ENCODE assay signal across 8 cellular contexts in the genomic region with DNA sequence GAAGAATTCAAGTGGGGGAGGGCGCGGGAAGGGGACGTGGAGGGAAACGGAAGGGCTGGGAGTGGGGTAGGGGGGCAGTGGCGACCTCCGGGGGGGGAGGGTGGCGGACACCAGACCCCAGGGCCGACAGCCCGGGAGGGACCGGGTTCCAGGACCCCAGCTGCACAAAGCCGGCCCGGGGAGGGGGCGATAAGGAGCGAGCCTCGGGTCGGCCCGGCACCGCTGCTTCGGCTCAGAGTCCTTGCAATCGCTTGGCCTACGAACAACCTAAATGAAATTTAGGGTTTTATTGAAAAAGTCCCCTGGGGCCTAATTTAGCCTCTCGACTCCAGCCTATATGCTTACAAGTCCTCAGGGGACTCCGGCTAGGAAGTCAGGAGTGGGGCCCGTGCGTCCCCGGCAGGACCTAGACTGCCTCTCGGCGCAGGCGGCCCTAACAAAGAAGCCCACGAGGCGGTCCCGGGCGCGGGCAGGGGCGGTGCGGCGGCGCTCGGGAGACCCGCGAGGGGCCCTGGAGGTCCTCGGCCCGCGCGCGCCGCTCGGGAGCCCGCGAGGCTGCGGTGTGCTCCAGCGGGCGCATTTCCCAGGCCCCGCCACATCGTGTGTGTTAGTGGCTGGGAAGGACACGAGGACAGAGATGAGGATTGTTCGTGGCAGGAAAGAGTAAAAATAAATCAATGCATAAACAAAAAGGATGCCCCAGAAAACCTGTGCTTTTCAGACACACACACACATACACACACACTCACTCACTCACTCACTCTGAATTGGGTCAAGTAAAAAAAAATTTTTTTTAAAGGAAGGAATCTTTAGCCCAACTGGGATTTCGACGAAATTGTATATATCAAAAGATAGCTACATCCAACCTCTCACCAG.
DNase-seq lines count a peak whose midpoint lies in the region; ATAC-seq and TF ChIP-seq lines count a peak whose summit lies in the region.

No MANE protein-coding gene starts in this region.

- H3K36me3 ChIP-seq in SJSA1, result no peaks in the 10 kb centered on the region
- H3K36me3 ChIP-seq in mucosa of rectum (ENCODE audit: control insufficient read depth in 2 of 2, insufficient read depth in 2 of 2, low read length in 2 of 2), result no peaks in the 10 kb centered on the region
- no peaks in the 10 kb centered on the region for H3K36me3 ChIP-seq in uterus

- H3K27ac ChIP-seq in SJSA1, result no peak overlapping the region
- peak overlapping the region; percentile 7 to 52 for H3K27ac ChIP-seq in mucosa of rectum (ENCODE audit: low read depth in 2 of 2, low read length in 2 of 2)
- H3K27ac ChIP-seq in uterus, result peak overlapping the region; percentile 96 to 97

- H3K4me3 ChIP-seq in SJSA1 (peak overlapping the region; percentile 30), epithelial cell of esophagus (ENCODE audit: low read length) (peak overlapping the region; percentile 30), mucosa of rectum (ENCODE audit: low read length in 2 of 2) (peak overlapping the region; percentile 60 to 74), uterus (peak overlapping the region; percentile 51 to 56)

- no peaks in the 10 kb centered on the region for H3K27me3 ChIP-seq in SJSA1 (replicated peaks)
- H3K27me3 ChIP-seq in mucosa of rectum (ENCODE audit: control insufficient read depth in 2 of 2, insufficient read depth in 2 of 2, low read length in 2 of 2), result no peaks in the 10 kb centered on the region
- H3K27me3 ChIP-seq in uterus, result no peaks in the 10 kb centered on the region

- ATAC-seq in GM18498 (IDR thresholded peaks at IDR 0.05; ENCODE audit: unreplicated experiment), result no peak

- DNase-seq in EL (peak; percentile 10), SJSA1 (ENCODE audit: low read depth in 1 of 2, low spot score in 2 of 2) (no peak), epithelial cell of esophagus (ENCODE audit: low read depth) (no peak), uterus (peak; percentile 44 to 49), NCI-H1694 (lab: John Stamatoyannopoulos, UW) (no peak), 8988T (no peak)

- TF ChIP-seq POLR2A in uterus (IDR thresholded peaks at IDR 0.05), result no peak

- peaks cover 25% of the 10 kb centered on the region for H3K4me1 ChIP-seq in SJSA1 (replicated peaks)
- H3K4me1 ChIP-seq in mucosa of rectum (ENCODE audit: control insufficient read depth in 2 of 2, insufficient read depth in 2 of 2, low read length in 2 of 2), result peaks cover 5 to 6% of the 10 kb centered on the region in 2 donors
- peaks cover under 1 to 4% of the 10 kb centered on the region in 2 donors for H3K4me1 ChIP-seq in uterus

- TF ChIP-seq CTCF in epithelial cell of esophagus (IDR thresholded peaks at IDR 0.05; ENCODE audit: insufficient read depth, low read depth, low read length, missing control alignments) (no peak), uterus (IDR thresholded peaks at IDR 0.05) (peak in 1 of 4 experiments; percentile 17)

- intact Hi-C loops in uterus (cut with DNase I; ENCODE audit: low total_unique reads), result loop anchor here (10.0 kb wide), 3 partner anchors 169 to 589 kb away; no protein-coding TSS in a partner anchor

- H3K9me3 ChIP-seq in SJSA1 (replicated peaks) (no peaks in the 10 kb centered on the region), mucosa of rectum (ENCODE audit: control insufficient read depth in 2 of 2, low read length in 2 of 2) (no peaks in the 10 kb centered on the region), uterus (no peaks in the 10 kb centered on the region)

- H3K9ac ChIP-seq in mucosa of rectum (ENCODE audit: low read depth in 1 of 2, low read length in 2 of 2), result peak overlapping the region in 1 of 2 donors; percentile 40

Comparison
In these comparisons a context has a peak if more than half of its experiments do, and no peak if none do; other contexts are left out.
1. DNase-seq: peak in EL (single experiment) and uterus (2 of 2); none in SJSA1 (0 of 2), epithelial cell of esophagus (single experiment), NCI-H1694 (single experiment) and 8988T (single experiment).
2. Peak in every context shown above with its lines, with median percentiles within 50 percentile points of each other: H3K4me3 ChIP-seq.